Comparison of ENCODE assay signal across 3 cellular contexts in the genomic region with DNA sequence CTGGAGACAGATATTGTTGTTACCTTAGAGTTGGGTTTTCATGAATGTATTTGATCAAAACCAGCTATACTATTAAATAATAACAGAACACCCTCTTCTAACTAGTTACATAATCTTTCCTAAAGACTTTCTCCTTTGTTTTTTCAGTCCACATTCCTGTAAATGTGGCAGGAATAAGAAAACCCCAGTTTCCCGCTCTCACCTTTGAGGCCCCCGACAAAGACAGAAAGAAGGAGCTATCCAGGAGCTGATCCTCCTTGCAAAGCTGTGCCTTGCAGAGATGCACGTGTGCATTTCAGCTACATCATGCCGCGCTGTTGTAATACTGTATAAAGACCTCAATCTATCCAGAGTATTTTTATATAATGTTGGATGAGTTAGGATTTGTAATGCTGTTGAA.
TF ChIP-seq lines count a peak whose summit lies in the region.

No MANE protein-coding gene starts in this region.

TF ChIP-seq in GM23338, 12 proteins besides CTCF, POLR2A, EP300 and RAD21:
- peak; percentile 21 for TF ChIP-seq REST (IDR thresholded peaks at IDR 0.05; ENCODE audit: unreplicated experiment)
- no peak for TF ChIP-seq STAT1 (IDR thresholded peaks at IDR 0.05; ENCODE audit: unreplicated experiment)

TF ChIP-seq in HEK293, 187 proteins besides CTCF, POLR2A, EP300 and RAD21:
- no peak for TF ChIP-seq ZNF266 (tag by site-specific recombination; IDR thresholded peaks at IDR 0.05; ENCODE audit: low read depth)
- peak; percentile 63 for TF ChIP-seq REST (tag by site-specific recombination; IDR thresholded peaks at IDR 0.05)

TF ChIP-seq in H1, 55 proteins besides CTCF, POLR2A, EP300 and RAD21:
- TF ChIP-seq, protein P1, sequence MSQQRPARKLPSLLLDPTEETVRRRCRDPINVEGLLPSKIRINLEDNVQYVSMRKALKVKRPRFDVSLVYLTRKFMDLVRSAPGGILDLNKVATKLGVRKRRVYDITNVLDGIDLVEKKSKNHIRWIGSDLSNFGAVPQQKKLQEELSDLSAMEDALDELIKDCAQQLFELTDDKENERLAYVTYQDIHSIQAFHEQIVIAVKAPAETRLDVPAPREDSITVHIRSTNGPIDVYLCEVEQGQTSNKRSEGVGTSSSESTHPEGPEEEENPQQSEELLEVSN (IDR thresholded peaks at IDR 0.05), result 0 out of 2 replicates have a peak, but pooled peaks have one; percentile 35
- no peak for TF ChIP-seq RFX5 (IDR thresholded peaks at IDR 0.05; ENCODE audit: borderline replicate concordance, low read depth, low read length)
